ENCODE assay signal across 1 cellular context in the genomic region with DNA sequence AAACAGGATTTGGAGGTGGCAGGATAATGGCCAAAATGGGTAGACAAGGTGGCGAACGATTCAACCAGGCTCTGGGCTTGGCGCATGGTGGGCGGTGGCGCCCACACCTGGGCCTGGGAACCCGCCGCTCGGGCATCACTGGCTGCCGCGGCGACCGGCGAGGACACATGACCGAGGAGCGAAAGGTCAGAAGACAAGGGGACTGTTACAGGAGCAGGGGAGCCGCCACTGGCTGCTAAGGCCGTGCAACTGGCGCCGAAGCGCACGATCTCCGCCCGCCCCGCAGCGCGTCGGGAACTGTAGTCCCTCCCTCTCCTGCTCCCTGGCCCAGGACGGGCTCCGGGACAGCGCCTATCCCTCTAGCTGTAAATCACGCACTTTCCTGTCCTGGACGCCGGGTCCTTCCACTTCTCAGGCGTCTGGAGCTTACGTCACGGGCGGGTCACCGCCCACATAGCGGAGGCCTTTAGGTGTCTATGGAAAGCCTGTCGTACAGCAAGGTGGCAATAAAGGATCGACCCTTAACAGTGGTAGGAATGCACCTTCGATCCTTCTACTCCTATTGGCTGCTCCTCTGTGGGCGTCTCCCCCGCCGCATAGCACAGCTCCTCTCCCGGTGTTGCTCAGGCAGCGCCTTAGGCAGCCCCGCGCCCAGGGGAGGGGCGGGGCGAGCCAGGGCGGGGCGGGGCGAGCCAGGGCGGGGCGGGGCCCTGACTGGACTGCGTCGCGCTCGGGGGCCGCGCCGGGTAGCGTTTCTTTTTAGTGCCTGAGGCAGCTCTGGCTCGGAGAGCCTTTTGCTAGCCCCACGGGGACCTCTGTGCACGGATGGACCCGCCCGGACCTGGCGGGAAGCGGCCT.
TF ChIP-seq lines count a peak whose summit lies in the region.

Gene ICE1, plus strand, starts transcription at position 717 of the 858 bp plus-strand sequence. CDS start 239 bp downstream, outside the sequence.

TF ChIP-seq in HepG2, 621 proteins besides CTCF, POLR2A, EP300 and RAD21 (continued from another document and continues in another):
- TF ChIP-seq, protein P1, sequence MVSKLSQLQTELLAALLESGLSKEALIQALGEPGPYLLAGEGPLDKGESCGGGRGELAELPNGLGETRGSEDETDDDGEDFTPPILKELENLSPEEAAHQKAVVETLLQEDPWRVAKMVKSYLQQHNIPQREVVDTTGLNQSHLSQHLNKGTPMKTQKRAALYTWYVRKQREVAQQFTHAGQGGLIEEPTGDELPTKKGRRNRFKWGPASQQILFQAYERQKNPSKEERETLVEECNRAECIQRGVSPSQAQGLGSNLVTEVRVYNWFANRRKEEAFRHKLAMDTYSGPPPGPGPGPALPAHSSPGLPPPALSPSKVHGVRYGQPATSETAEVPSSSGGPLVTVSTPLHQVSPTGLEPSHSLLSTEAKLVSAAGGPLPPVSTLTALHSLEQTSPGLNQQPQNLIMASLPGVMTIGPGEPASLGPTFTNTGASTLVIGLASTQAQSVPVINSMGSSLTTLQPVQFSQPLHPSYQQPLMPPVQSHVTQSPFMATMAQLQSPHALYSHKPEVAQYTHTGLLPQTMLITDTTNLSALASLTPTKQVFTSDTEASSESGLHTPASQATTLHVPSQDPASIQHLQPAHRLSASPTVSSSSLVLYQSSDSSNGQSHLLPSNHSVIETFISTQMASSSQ (IDR thresholded peaks at IDR 0.05; ENCODE audit: low read depth) = no peak
- TF ChIP-seq, protein P1 (CRISPR knock-in tag; IDR thresholded peaks at IDR 0.05; ENCODE audit: borderline replicate concordance) = peak; percentile 57; the same call in 1 of the 2 replicates
- TF ChIP-seq CREB1 (IDR thresholded peaks at IDR 0.05) (peak; percentile 98), CREB1 (CRISPR knock-in tag; IDR thresholded peaks at IDR 0.05) (peak; percentile 99), SOX5 (CRISPR knock-in tag; IDR thresholded peaks at IDR 0.05; ENCODE audit: borderline replicate concordance) (no peak), SAP130 (CRISPR knock-in tag; IDR thresholded peaks at IDR 0.05; ENCODE audit: low read depth) (peak; percentile 94), ELF1 (CRISPR knock-in tag; IDR thresholded peaks at IDR 0.05) (peak; percentile 73), KLF15 (CRISPR knock-in tag; IDR thresholded peaks at IDR 0.05; ENCODE audit: borderline replicate concordance) (no peak; the same call in 1 of the 2 replicates), SP140L (CRISPR knock-in tag; IDR thresholded peaks at IDR 0.05; ENCODE audit: borderline replicate concordance) (no peak), HMGA1 (CRISPR knock-in tag; conservative IDR thresholded peaks at IDR 0.05) (no peak), SUZ12 (IDR thresholded peaks at IDR 0.05; ENCODE audit: low read depth, low read length) (peak; percentile 42; the same call in 1 of the 2 replicates), THAP11 (CRISPR knock-in tag; IDR thresholded peaks at IDR 0.05) (peak; percentile 98), ZNF788 (CRISPR knock-in tag; IDR thresholded peaks at IDR 0.05; ENCODE audit: borderline replicate concordance) (peak; percentile 91; the same call in 1 of the 2 replicates), HDAC1 (CRISPR knock-in tag; IDR thresholded peaks at IDR 0.05) (peak; percentile 77), PHF21A (CRISPR knock-in tag; IDR thresholded peaks at IDR 0.05) (peak; percentile 98), CHD2 (IDR thresholded peaks at IDR 0.05; ENCODE audit: low read depth, low read length) (no peak), RFX3 (CRISPR knock-in tag; IDR thresholded peaks at IDR 0.05) (no peak), NCOA2 (CRISPR knock-in tag; IDR thresholded peaks at IDR 0.05) (no peak), ZNF3 (CRISPR knock-in tag; IDR thresholded peaks at IDR 0.05) (no peak), RFX5 (IDR thresholded peaks at IDR 0.05; ENCODE audit: low read depth, low read length) (no peak), STAG1 (CRISPR knock-in tag; IDR thresholded peaks at IDR 0.05) (no peak; the same call in 1 of the 2 replicates), SMAD9 (CRISPR knock-in tag; IDR thresholded peaks at IDR 0.05) (no peak), ZNF615 (CRISPR knock-in tag; IDR thresholded peaks at IDR 0.05; ENCODE audit: borderline replicate concordance) (no peak), SRF (IDR thresholded peaks at IDR 0.05; ENCODE audit: low read depth, low read length) (peak; percentile 30; the same call in 1 of the 2 replicates), TEAD3 (CRISPR knock-in tag; optimal IDR thresholded peaks at IDR 0.05; ENCODE audit: borderline replicate concordance) (peak; percentile 77), ZNF501 (CRISPR knock-in tag; IDR thresholded peaks at IDR 0.05) (peak; percentile 72; the same call in 1 of the 2 replicates), FOXC1 (CRISPR knock-in tag; IDR thresholded peaks at IDR 0.05; ENCODE audit: borderline replicate concordance) (peak; percentile 67; the same call in 1 of the 2 replicates), HNF4G (IDR thresholded peaks at IDR 0.05; ENCODE audit: borderline replicate concordance, low read depth, low read length) (no peak), HNF4G (CRISPR knock-in tag; IDR thresholded peaks at IDR 0.05; ENCODE audit: borderline replicate concordance, low read depth) (no peak)
- TF ChIP-seq, protein P2, sequence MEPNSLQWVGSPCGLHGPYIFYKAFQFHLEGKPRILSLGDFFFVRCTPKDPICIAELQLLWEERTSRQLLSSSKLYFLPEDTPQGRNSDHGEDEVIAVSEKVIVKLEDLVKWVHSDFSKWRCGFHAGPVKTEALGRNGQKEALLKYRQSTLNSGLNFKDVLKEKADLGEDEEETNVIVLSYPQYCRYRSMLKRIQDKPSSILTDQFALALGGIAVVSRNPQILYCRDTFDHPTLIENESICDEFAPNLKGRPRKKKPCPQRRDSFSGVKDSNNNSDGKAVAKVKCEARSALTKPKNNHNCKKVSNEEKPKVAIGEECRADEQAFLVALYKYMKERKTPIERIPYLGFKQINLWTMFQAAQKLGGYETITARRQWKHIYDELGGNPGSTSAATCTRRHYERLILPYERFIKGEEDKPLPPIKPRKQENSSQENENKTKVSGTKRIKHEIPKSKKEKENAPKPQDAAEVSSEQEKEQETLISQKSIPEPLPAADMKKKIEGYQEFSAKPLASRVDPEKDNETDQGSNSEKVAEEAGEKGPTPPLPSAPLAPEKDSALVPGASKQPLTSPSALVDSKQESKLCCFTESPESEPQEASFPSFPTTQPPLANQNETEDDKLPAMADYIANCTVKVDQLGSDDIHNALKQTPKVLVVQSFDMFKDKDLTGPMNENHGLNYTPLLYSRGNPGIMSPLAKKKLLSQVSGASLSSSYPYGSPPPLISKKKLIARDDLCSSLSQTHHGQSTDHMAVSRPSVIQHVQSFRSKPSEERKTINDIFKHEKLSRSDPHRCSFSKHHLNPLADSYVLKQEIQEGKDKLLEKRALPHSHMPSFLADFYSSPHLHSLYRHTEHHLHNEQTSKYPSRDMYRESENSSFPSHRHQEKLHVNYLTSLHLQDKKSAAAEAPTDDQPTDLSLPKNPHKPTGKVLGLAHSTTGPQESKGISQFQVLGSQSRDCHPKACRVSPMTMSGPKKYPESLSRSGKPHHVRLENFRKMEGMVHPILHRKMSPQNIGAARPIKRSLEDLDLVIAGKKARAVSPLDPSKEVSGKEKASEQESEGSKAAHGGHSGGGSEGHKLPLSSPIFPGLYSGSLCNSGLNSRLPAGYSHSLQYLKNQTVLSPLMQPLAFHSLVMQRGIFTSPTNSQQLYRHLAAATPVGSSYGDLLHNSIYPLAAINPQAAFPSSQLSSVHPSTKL (CRISPR knock-in tag; IDR thresholded peaks at IDR 0.05) = peak; percentile 57
- TF ChIP-seq, protein P3, sequence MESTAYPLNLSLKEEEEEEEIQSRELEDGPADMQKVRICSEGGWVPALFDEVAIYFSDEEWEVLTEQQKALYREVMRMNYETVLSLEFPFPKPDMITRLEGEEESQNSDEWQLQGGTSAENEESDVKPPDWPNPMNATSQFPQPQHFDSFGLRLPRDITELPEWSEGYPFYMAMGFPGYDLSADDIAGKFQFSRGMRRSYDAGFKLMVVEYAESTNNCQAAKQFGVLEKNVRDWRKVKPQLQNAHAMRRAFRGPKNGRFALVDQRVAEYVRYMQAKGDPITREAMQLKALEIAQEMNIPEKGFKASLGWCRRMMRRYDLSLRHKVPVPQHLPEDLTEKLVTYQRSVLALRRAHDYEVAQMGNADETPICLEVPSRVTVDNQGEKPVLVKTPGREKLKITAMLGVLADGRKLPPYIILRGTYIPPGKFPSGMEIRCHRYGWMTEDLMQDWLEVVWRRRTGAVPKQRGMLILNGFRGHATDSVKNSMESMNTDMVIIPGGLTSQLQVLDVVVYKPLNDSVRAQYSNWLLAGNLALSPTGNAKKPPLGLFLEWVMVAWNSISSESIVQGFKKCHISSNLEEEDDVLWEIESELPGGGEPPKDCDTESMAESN (CRISPR knock-in tag; conservative IDR thresholded peaks at IDR 0.05) = peak; percentile 60; the same call in 1 of the 2 replicates
- TF ChIP-seq, protein P4, sequence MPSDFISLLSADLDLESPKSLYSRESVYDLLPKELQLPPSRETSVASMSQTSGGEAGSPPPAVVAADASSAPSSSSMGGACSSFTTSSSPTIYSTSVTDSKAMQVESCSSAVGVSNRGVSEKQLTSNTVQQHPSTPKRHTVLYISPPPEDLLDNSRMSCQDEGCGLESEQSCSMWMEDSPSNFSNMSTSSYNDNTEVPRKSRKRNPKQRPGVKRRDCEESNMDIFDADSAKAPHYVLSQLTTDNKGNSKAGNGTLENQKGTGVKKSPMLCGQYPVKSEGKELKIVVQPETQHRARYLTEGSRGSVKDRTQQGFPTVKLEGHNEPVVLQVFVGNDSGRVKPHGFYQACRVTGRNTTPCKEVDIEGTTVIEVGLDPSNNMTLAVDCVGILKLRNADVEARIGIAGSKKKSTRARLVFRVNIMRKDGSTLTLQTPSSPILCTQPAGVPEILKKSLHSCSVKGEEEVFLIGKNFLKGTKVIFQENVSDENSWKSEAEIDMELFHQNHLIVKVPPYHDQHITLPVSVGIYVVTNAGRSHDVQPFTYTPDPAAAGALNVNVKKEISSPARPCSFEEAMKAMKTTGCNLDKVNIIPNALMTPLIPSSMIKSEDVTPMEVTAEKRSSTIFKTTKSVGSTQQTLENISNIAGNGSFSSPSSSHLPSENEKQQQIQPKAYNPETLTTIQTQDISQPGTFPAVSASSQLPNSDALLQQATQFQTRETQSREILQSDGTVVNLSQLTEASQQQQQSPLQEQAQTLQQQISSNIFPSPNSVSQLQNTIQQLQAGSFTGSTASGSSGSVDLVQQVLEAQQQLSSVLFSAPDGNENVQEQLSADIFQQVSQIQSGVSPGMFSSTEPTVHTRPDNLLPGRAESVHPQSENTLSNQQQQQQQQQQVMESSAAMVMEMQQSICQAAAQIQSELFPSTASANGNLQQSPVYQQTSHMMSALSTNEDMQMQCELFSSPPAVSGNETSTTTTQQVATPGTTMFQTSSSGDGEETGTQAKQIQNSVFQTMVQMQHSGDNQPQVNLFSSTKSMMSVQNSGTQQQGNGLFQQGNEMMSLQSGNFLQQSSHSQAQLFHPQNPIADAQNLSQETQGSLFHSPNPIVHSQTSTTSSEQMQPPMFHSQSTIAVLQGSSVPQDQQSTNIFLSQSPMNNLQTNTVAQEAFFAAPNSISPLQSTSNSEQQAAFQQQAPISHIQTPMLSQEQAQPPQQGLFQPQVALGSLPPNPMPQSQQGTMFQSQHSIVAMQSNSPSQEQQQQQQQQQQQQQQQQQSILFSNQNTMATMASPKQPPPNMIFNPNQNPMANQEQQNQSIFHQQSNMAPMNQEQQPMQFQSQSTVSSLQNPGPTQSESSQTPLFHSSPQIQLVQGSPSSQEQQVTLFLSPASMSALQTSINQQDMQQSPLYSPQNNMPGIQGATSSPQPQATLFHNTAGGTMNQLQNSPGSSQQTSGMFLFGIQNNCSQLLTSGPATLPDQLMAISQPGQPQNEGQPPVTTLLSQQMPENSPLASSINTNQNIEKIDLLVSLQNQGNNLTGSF (CRISPR knock-in tag; IDR thresholded peaks at IDR 0.05) = no peak
- TF ChIP-seq, protein P5, sequence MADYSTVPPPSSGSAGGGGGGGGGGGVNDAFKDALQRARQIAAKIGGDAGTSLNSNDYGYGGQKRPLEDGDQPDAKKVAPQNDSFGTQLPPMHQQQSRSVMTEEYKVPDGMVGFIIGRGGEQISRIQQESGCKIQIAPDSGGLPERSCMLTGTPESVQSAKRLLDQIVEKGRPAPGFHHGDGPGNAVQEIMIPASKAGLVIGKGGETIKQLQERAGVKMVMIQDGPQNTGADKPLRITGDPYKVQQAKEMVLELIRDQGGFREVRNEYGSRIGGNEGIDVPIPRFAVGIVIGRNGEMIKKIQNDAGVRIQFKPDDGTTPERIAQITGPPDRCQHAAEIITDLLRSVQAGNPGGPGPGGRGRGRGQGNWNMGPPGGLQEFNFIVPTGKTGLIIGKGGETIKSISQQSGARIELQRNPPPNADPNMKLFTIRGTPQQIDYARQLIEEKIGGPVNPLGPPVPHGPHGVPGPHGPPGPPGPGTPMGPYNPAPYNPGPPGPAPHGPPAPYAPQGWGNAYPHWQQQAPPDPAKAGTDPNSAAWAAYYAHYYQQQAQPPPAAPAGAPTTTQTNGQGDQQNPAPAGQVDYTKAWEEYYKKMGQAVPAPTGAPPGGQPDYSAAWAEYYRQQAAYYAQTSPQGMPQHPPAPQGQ (CRISPR knock-in tag; IDR thresholded peaks at IDR 0.05; ENCODE audit: borderline replicate concordance) = no peak
- TF ChIP-seq, protein P6, sequence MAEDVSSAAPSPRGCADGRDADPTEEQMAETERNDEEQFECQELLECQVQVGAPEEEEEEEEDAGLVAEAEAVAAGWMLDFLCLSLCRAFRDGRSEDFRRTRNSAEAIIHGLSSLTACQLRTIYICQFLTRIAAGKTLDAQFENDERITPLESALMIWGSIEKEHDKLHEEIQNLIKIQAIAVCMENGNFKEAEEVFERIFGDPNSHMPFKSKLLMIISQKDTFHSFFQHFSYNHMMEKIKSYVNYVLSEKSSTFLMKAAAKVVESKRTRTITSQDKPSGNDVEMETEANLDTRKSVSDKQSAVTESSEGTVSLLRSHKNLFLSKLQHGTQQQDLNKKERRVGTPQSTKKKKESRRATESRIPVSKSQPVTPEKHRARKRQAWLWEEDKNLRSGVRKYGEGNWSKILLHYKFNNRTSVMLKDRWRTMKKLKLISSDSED (CRISPR knock-in tag; IDR thresholded peaks at IDR 0.05) = 0 out of 2 replicates have a peak, but pooled peaks have one; percentile 44
- TF ChIP-seq, protein P7, sequence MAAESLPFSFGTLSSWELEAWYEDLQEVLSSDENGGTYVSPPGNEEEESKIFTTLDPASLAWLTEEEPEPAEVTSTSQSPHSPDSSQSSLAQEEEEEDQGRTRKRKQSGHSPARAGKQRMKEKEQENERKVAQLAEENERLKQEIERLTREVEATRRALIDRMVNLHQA (CRISPR knock-in tag; IDR thresholded peaks at IDR 0.05) = no peak
